Comparison of ENCODE assay signal across 15 cellular contexts in genomic region chr18:26457611-26458350, GRCh38.
DNase-seq lines count a peak whose midpoint lies in the region; ATAC-seq, FAIRE-seq and TF ChIP-seq lines count a peak whose summit lies in the region.
"Had no signal": no experiment of that assay in that cellular context is flagged by ENCODE, and none has a peak within 500 bp of the region (broad histone marks: within the 10 kb centered on the region; RNA-seq: fewer than 3 reads in every experiment).

No MANE protein-coding gene starts in this region.

- no peak for FAIRE-seq in bronchial epithelial cell (lab: Jason Lieb, UNC)
- FAIRE-seq: pancreas had no signal

- TF ChIP-seq CTCF in bronchial epithelial cell (IDR thresholded peaks at IDR 0.05; ENCODE audit: insufficient read depth, low read length, severe bottlenecking) = peak; percentile 11

- DNase-seq in DMS 273 treated with DMSO at 0.1 percent for 48 hours (lab: John Stamatoyannopoulos, UW) (peak; percentile 16), NCI-H1694 (lab: John Stamatoyannopoulos, UW) (peak; percentile 87), bronchial epithelial cell (ENCODE audit: low read depth) (no peak), middle frontal gyrus (ENCODE audit: extremely low spot score, low spot score) (peak; percentile 44), CD1c-positive myeloid dendritic cell (ENCODE audit: extremely low spot score) (no peak), HUDEP-2 (lab: John Stamatoyannopoulos, UW; ENCODE audit: unreplicated experiment in 76 of 76) (no peak), AG08395 (ENCODE audit: low spot score) (no peak)
- DNase-seq: activated CD4-positive, alpha-beta memory T cell treated with anti-CD3 and anti-CD28 coated beads, Interleukin-2, amount 10 ng/mL, durations not matched to agents 7 days and 5 days; gastrocnemius medialis; NCI-H1105; pancreas; PC-9; stimulated activated CD4-positive, alpha-beta T cell treated with anti-CD3 and anti-CD28 coated beads, Interleukin-2, amount 100 ng/mL, for 48 hours; stimulated activated naive CD4-positive, alpha-beta T cell treated with Interleukin-2 at 50 U/mL for 16 hours had no signal

- no peak for ATAC-seq in GM21529 (IDR thresholded peaks at IDR 0.05; ENCODE audit: unreplicated experiment)
- ATAC-seq: gastrocnemius medialis, pancreas had no signal

- peaks cover 9% of the 10 kb centered on the region for H3K36me3 ChIP-seq in bronchial epithelial cell (ENCODE audit: control insufficient read depth, insufficient read depth, low read length)
- H3K36me3 ChIP-seq: pancreas had no signal

- H3K4me3 ChIP-seq in bronchial epithelial cell (ENCODE audit: low read depth, low read length) = no peak overlapping the region
- H3K4me3 ChIP-seq: gastrocnemius medialis, pancreas, PC-9 had no signal

- no peaks in the 10 kb centered on the region for H3K27me3 ChIP-seq in bronchial epithelial cell (ENCODE audit: control insufficient read depth, insufficient read depth, low read length)
- H3K27me3 ChIP-seq: gastrocnemius medialis, pancreas had no signal

Comparison
In these comparisons a context has a peak if more than half of its experiments do, and no peak if none do; other contexts are left out.
1. DNase-seq: peak in DMS 273 treated with DMSO at 0.1 percent for 48 hours (single experiment), NCI-H1694 (single experiment) and middle frontal gyrus (single experiment); none in bronchial epithelial cell (single experiment), CD1c-positive myeloid dendritic cell (single experiment), HUDEP-2 (0 of 76) and AG08395 (single experiment).